ENCODE assay signal across 8 cellular contexts in the genomic region with DNA sequence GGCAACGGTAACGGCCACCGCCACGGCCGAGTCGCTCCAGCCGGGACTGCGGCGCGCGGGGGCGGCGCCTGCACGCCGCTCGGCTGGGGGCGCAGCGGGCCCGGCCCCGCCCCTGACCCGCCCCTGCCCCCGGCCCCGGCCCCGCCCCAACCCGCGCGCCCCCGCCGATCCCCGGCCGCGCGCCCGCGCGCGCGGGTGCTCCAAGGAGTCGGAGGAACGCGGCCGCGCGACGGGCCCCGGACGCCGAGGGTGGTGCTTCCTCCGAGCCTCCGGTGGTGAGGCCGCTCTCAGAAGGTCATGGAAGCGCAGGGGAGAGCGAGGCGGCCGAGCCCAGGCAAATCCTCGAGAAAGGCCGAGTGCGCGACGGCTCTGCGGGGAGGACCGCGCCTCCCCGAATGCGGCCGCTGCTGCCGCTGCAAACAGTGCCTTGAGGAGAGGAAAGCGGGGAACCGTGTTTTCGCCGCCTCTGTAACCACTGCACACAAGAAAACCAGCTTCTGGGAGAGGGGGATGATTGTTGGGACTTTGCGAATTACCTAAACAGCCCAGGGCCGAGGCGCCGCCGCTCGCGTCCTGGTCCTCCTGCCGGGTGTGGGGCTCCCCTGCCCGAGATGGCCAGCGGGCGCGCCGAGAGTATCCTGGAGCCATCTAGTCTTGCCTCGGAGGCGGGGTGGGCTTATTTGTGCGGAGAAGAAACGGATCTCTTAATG. TPM values are rescaled to one million over a fixed set of nuclear protein-coding genes. Genes with fewer than 3 reads are reported as not detected.
DNase-seq lines count a peak whose midpoint lies in the region; ATAC-seq and TF ChIP-seq lines count a peak whose summit lies in the region.

TSS of gene LIFR (minus strand) at position 48 of the 710 bp plus-strand sequence. CDS start 25,999 bp downstream, outside the sequence.

- peak within 1 kb of the TSS; percentile 93 for H3K27ac ChIP-seq in C4-2B

- H3K4me3 ChIP-seq in skeletal muscle cell (ENCODE audit: low read depth, low read length) = peak within 1 kb of the TSS; percentile 82

- peak within 1 kb of the TSS; percentile 63; the same call in 1 of the 2 replicates for H3K27ac Mint-ChIP-seq in WTC11

- no peaks in the 10 kb centered on the region for H3K9me3 Mint-ChIP-seq in WTC11

- H3K4me1 Mint-ChIP-seq in WTC11 = peaks cover 36% of the 10 kb centered on the region

- H3K4me3 Mint-ChIP-seq in WTC11 = peak within 1 kb of the TSS; percentile 95

- H3K36me3 Mint-ChIP-seq in WTC11 = no peaks in the 10 kb centered on the region

- H3K27me3 Mint-ChIP-seq in WTC11 (ENCODE audit: low read depth) = peaks cover 7% of the 10 kb centered on the region

- CTCF ChIA-PET in WTC11 (lab: Charles Lee) = interaction anchor here (1.3 to 4.2 kb wide), 3 partner anchors 115 to 253 kb away, joined by 3 to 36 read pairs (median 5); no protein-coding TSS in a partner anchor

- peak; percentile 65 for ATAC-seq in GM21390 (IDR thresholded peaks at IDR 0.05; ENCODE audit: unreplicated experiment)
- peak; percentile 80 for ATAC-seq in WTC11
- ATAC-seq in GM19467 (IDR thresholded peaks at IDR 0.05; ENCODE audit: unreplicated experiment) = no peak

- no peak; the same call in 1 of the 2 replicates for TF ChIP-seq CTCF in C4-2B (conservative IDR thresholded peaks at IDR 0.05)
- no peak for TF ChIP-seq CTCF in WTC11 (IDR thresholded peaks at IDR 0.05)

- peak; percentile 64 for DNase-seq in NCI-H1092 (lab: John Stamatoyannopoulos, UW)
- peak; percentile 82 for DNase-seq in WTC11 (ENCODE audit: low spot score)
- peak; percentile 69 for DNase-seq in cerebellar cortex (ENCODE audit: low spot score)
- peak; percentile 84 for DNase-seq in iPS-NIHi7 (ENCODE audit: extremely low spot score)
- peak; percentile 41 for DNase-seq in skeletal muscle cell (ENCODE audit: low read depth)

- POLR2A ChIA-PET in WTC11 (lab: Charles Lee) = no interaction called here

TF ChIP-seq in WTC11, 78 proteins besides CTCF, POLR2A, EP300 and RAD21 (continues in another document):
- 0 out of 2 replicates have a peak, but pooled peaks have one; percentile 40 for TF ChIP-seq USF1 (CRISPR knock-in tag; IDR thresholded peaks at IDR 0.05)
- TF ChIP-seq ZNF121 (CRISPR knock-in tag; IDR thresholded peaks at IDR 0.05) = no peak
- no peak for TF ChIP-seq TEAD4 (CRISPR knock-in tag; IDR thresholded peaks at IDR 0.05)
- no peak for TF ChIP-seq SMAD3 (CRISPR knock-in tag; IDR thresholded peaks at IDR 0.05; ENCODE audit: borderline replicate concordance)
- TF ChIP-seq FOXK1 (CRISPR knock-in tag; IDR thresholded peaks at IDR 0.05) = peak; percentile 50; the same call in 1 of the 2 replicates
- no peak for TF ChIP-seq TCF7 (CRISPR knock-in tag; IDR thresholded peaks at IDR 0.05; ENCODE audit: low read depth)
- peak; percentile 54; the same call in 1 of the 2 replicates for TF ChIP-seq ZNF263 (CRISPR knock-in tag; IDR thresholded peaks at IDR 0.05; ENCODE audit: low read depth)
- no peak for TF ChIP-seq OVOL2 (CRISPR knock-in tag; IDR thresholded peaks at IDR 0.05; ENCODE audit: borderline replicate concordance)
- no peak for TF ChIP-seq FOXJ3 (CRISPR knock-in tag; IDR thresholded peaks at IDR 0.05; ENCODE audit: borderline replicate concordance)
- TF ChIP-seq NR3C1 (CRISPR knock-in tag; conservative IDR thresholded peaks at IDR 0.05; ENCODE audit: low read depth) = no peak
- no peak for TF ChIP-seq ZBTB21 (CRISPR knock-in tag; IDR thresholded peaks at IDR 0.05; ENCODE audit: borderline replicate concordance)
- TF ChIP-seq NR2C2 (CRISPR knock-in tag; IDR thresholded peaks at IDR 0.05) = no peak
- TF ChIP-seq, protein P1, sequence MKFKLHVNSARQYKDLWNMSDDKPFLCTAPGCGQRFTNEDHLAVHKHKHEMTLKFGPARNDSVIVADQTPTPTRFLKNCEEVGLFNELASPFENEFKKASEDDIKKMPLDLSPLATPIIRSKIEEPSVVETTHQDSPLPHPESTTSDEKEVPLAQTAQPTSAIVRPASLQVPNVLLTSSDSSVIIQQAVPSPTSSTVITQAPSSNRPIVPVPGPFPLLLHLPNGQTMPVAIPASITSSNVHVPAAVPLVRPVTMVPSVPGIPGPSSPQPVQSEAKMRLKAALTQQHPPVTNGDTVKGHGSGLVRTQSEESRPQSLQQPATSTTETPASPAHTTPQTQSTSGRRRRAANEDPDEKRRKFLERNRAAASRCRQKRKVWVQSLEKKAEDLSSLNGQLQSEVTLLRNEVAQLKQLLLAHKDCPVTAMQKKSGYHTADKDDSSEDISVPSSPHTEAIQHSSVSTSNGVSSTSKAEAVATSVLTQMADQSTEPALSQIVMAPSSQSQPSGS (CRISPR knock-in tag; IDR thresholded peaks at IDR 0.05; ENCODE audit: borderline replicate concordance, low read depth) = no peak
- no peak for TF ChIP-seq ESRRA (CRISPR knock-in tag; IDR thresholded peaks at IDR 0.05; ENCODE audit: borderline replicate concordance)
- 0 out of 2 replicates have a peak, but pooled peaks have one; percentile 12 for TF ChIP-seq MYBL2 (CRISPR knock-in tag; IDR thresholded peaks at IDR 0.05)
- TF ChIP-seq EMX1 (CRISPR knock-in tag; IDR thresholded peaks at IDR 0.05) = no peak
- TF ChIP-seq NR1H2 (CRISPR knock-in tag; IDR thresholded peaks at IDR 0.05) = no peak
- peak; percentile 74; the same call in 1 of the 2 replicates for TF ChIP-seq ARID4B (CRISPR knock-in tag; IDR thresholded peaks at IDR 0.05; ENCODE audit: borderline replicate concordance)
- TF ChIP-seq, protein P2, sequence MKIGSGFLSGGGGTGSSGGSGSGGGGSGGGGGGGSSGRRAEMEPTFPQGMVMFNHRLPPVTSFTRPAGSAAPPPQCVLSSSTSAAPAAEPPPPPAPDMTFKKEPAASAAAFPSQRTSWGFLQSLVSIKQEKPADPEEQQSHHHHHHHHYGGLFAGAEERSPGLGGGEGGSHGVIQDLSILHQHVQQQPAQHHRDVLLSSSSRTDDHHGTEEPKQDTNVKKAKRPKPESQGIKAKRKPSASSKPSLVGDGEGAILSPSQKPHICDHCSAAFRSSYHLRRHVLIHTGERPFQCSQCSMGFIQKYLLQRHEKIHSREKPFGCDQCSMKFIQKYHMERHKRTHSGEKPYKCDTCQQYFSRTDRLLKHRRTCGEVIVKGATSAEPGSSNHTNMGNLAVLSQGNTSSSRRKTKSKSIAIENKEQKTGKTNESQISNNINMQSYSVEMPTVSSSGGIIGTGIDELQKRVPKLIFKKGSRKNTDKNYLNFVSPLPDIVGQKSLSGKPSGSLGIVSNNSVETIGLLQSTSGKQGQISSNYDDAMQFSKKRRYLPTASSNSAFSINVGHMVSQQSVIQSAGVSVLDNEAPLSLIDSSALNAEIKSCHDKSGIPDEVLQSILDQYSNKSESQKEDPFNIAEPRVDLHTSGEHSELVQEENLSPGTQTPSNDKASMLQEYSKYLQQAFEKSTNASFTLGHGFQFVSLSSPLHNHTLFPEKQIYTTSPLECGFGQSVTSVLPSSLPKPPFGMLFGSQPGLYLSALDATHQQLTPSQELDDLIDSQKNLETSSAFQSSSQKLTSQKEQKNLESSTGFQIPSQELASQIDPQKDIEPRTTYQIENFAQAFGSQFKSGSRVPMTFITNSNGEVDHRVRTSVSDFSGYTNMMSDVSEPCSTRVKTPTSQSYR (CRISPR knock-in tag; IDR thresholded peaks at IDR 0.05) = no peak
- TF ChIP-seq PRRX2 (CRISPR knock-in tag; IDR thresholded peaks at IDR 0.05) = no peak
- TF ChIP-seq, protein P3, sequence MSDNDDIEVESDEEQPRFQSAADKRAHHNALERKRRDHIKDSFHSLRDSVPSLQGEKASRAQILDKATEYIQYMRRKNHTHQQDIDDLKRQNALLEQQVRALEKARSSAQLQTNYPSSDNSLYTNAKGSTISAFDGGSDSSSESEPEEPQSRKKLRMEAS (CRISPR knock-in tag; IDR thresholded peaks at IDR 0.05) = 0 out of 2 replicates have a peak, but pooled peaks have one; percentile 54

RNA-seq across cellular contexts. Expression of gene LIFR, which starts in this region (rescaled TPM):
- 12.9 to 14.4 TPM (median 13.7 TPM) in 3 replicates for total RNA-seq in WTC11 (2021)
